ENCODE assay signal across 20 cellular contexts in genomic region chr21:29718081-29718815, GRCh38.
DNase-seq lines count a peak whose midpoint lies in the region; ATAC-seq, FAIRE-seq and TF ChIP-seq lines count a peak whose summit lies in the region.
"Had no signal": no experiment of that assay in that cellular context is flagged by ENCODE, and none has a peak within 500 bp of the region (broad histone marks: within the 10 kb centered on the region; RNA-seq: fewer than 3 reads in every experiment).

No MANE protein-coding gene starts in this region.

- FAIRE-seq in bronchial epithelial cell (lab: Jason Lieb, UNC): peak; percentile 89
- FAIRE-seq: A204.1, GM12891 had no signal

- no peak for TF ChIP-seq CTCF in bronchial epithelial cell (IDR thresholded peaks at IDR 0.05; ENCODE audit: insufficient read depth, low read length, severe bottlenecking)
- TF ChIP-seq CTCF in omental fat pad (IDR thresholded peaks at IDR 0.05): no peak

- ATAC-seq in activated CD4-positive, CD25-positive, alpha-beta regulatory T cell treated with anti-CD3 and anti-CD28 coated beads, Interleukin-2, amount 50 U/mL, for 24 hours: peak; percentile 56
- ATAC-seq in omental fat pad (ENCODE audit: low FRiP score) (peak; percentile 41), HG03196 (IDR thresholded peaks at IDR 0.05; ENCODE audit: unreplicated experiment) (no peak)
- ATAC-seq: right cardiac atrium had no signal

- H3K27me3 ChIP-seq in bronchial epithelial cell (ENCODE audit: control insufficient read depth, insufficient read depth, low read length): no peaks in the 10 kb centered on the region
- H3K27me3 ChIP-seq: esophagus squamous epithelium, SJSA1, thyroid gland had no signal

- no peaks in the 10 kb centered on the region for H3K36me3 ChIP-seq in bronchial epithelial cell (ENCODE audit: control insufficient read depth, insufficient read depth, low read length)
- H3K36me3 ChIP-seq: esophagus squamous epithelium, SJSA1, thyroid gland had no signal

- H3K4me3 ChIP-seq in bronchial epithelial cell (ENCODE audit: low read depth, low read length): no peak overlapping the region
- H3K4me3 ChIP-seq: esophagus squamous epithelium, SJSA1, thyroid gland had no signal

- no peak for DNase-seq in activated CD4-positive, CD25-positive, alpha-beta regulatory T cell (lab: John Stamatoyannopoulos, UW)
- DNase-seq in NCI-H2196 treated with DMSO at 0.1 percent for 48 hours (lab: John Stamatoyannopoulos, UW; ENCODE audit: unreplicated experiment) (peak; percentile 34), bronchial epithelial cell (ENCODE audit: low read depth) (peak; percentile 98), omental fat pad (ENCODE audit: low spot score) (no peak), NCI-H226 (no peak), SW480 (ENCODE audit: low spot score) (no peak)
- DNase-seq: activated CD4-positive, alpha-beta T cell treated with anti-CD3 and anti-CD28 coated beads, Interleukin-2, amount 50 U/mL, for 4 hours; anterior cingulate cortex; CD4-positive, CD25-positive, alpha-beta regulatory T cell; dermis blood vessel endothelial cell; esophagus squamous epithelium; NCI-H2107; right cardiac atrium; stimulated activated CD4-positive, alpha-beta T cell treated with anti-CD3 and anti-CD28 coated beads, Interleukin-2, amount 100 ng/mL, for 48 hours; thyroid gland had no signal

Comparison
In these comparisons a context has a peak if more than half of its experiments do, and no peak if none do; other contexts are left out.
1. DNase-seq: peak in NCI-H2196 treated with DMSO at 0.1 percent for 48 hours (single experiment) and bronchial epithelial cell (single experiment); none in activated CD4-positive, CD25-positive, alpha-beta regulatory T cell (0 of 4), omental fat pad (single experiment), NCI-H226 (single experiment) and SW480 (single experiment).